28 cellular contexts compared by ENCODE assay signal in the genomic region with DNA sequence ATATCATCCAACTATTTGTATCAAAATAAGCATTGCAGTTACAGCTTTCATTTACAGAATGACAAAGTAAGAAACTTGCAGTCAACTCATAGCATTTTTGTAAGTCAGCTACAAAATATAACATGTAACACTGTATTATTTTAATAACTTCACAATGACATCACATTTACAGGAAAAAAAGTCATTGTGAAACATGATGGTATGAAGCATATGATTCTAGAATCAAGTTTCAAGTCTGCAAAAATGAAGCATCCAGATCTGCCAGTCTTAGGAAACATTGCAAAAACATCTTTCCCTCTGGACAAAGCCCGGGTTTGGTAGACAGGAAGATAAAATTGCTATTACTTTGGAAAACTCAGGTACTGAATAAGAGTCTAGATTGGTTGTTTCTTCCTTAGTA.
DNase-seq lines count a peak whose midpoint lies in the region; ATAC-seq, FAIRE-seq and TF ChIP-seq lines count a peak whose summit lies in the region.
"Had no signal": no experiment of that assay in that cellular context is flagged by ENCODE, and none has a peak within 500 bp of the region (broad histone marks: within the 10 kb centered on the region; RNA-seq: fewer than 3 reads in every experiment).

No MANE protein-coding gene starts in this region.

- peak overlapping the region; percentile 8 for H3K27ac ChIP-seq in astrocyte (ENCODE audit: low read depth, low read length)
- H3K27ac ChIP-seq: body of pancreas, C4-2B, left lung, thyroid gland, WERI-Rb-1 had no signal

- no peaks in the 10 kb centered on the region for H4K20me1 ChIP-seq in astrocyte (ENCODE audit: insufficient read depth, low read length)

- no peak for ATAC-seq in GM21786 (IDR thresholded peaks at IDR 0.05; ENCODE audit: unreplicated experiment)
- no peak for ATAC-seq in HG03095 (IDR thresholded peaks at IDR 0.05; ENCODE audit: unreplicated experiment)
- ATAC-seq: body of pancreas, left lung had no signal

- H3K4me1 Mint-ChIP-seq in astrocyte (ENCODE audit: low read depth, unreplicated experiment), result peaks cover 18% of the 10 kb centered on the region
- H3K4me1 Mint-ChIP-seq: activated naive CD8-positive, alpha-beta T cell treated with anti-CD3 and anti-CD28 coated beads, Interleukin-2, amount 10 ng/mL, durations not matched to agents 7 days and 5 days had no signal

- TF ChIP-seq CTCF in astrocyte (IDR thresholded peaks at IDR 0.05; ENCODE audit: insufficient read depth, low read depth, low read length) (no peak), fibroblast of pulmonary artery (IDR thresholded peaks at IDR 0.05; ENCODE audit: low read length, missing control alignments) (no peak)

- DNase-seq in EH (ENCODE audit: low read depth) (peak; percentile 4), astrocyte (ENCODE audit: low read depth) (no peak), fibroblast of pulmonary artery (ENCODE audit: low read depth) (peak; percentile 77), H54 (ENCODE audit: insufficient read length, low spot score) (no peak)
- DNase-seq: activated CD4-positive, alpha-beta T cell treated with anti-CD3 and anti-CD28 coated beads for 48 hours; activated gamma-delta T cell; activated naive CD8-positive, alpha-beta T cell treated with anti-CD3 and anti-CD28 coated beads, Interleukin-2, amount 10 ng/mL, durations not matched to agents 7 days and 5 days; activated T-cell treated with anti-CD3 and anti-CD28 coated beads, Interleukin-2, amount 50 U/mL, for 1 hour; body of pancreas; DMS79 treated with DMSO at 0.1 percent for 48 hours; effector CD8-positive, alpha-beta T cell; hippocampal formation; left lung; NCI-H1092; NCI-H1930; NCI-H526; SHP77; small intestine; T-helper 9 cell; thyroid gland; WERI-Rb-1 had no signal

- H3K4me3 Mint-ChIP-seq in astrocyte (ENCODE audit: unreplicated experiment), result no peak overlapping the region
- H3K4me3 Mint-ChIP-seq: activated naive CD8-positive, alpha-beta T cell treated with anti-CD3 and anti-CD28 coated beads, Interleukin-2, amount 10 ng/mL, durations not matched to agents 7 days and 5 days; stimulated activated naive CD8-positive, alpha-beta T cell treated with anti-CD3 and anti-CD28 coated beads, Interleukin-15, Interleukin-2, amounts not matched to agents 100 ng/mL and 50 ng/mL, for 24 hours had no signal

- H3K4me1 ChIP-seq in astrocyte (ENCODE audit: insufficient read depth, low read length), result peaks cover 4% of the 10 kb centered on the region
- peaks cover 9% of the 10 kb centered on the region for H3K4me1 ChIP-seq in skeletal muscle satellite cell (ENCODE audit: control insufficient read depth, insufficient read depth, low read length)
- H3K4me1 ChIP-seq: body of pancreas, left lung, thyroid gland had no signal

- FAIRE-seq in astrocyte (lab: Jason Lieb, UNC), result no peak
- no peak for FAIRE-seq in H54 (lab: Jason Lieb, UNC)
- FAIRE-seq: GM18507, islet of Langerhans, small intestine had no signal

- H3K4me3 ChIP-seq in astrocyte (ENCODE audit: insufficient read depth, low read depth, low read length), result no peak overlapping the region
- H3K4me3 ChIP-seq in fibroblast of pulmonary artery (replicated peaks; ENCODE audit: low read depth, low read length), result no peak overlapping the region
- no peak overlapping the region for H3K4me3 ChIP-seq in skeletal muscle satellite cell (ENCODE audit: low read length)
- H3K4me3 ChIP-seq: body of pancreas, left lung, thyroid gland had no signal

- H3K36me3 Mint-ChIP-seq in astrocyte (ENCODE audit: low read depth, unreplicated experiment), result no peaks in the 10 kb centered on the region
- H3K36me3 Mint-ChIP-seq: activated naive CD8-positive, alpha-beta T cell treated with anti-CD3 and anti-CD28 coated beads, Interleukin-2, amount 10 ng/mL, durations not matched to agents 7 days and 5 days had no signal

- no peaks in the 10 kb centered on the region for H3K27me3 ChIP-seq in astrocyte (ENCODE audit: insufficient read depth, low read length)
- no peaks in the 10 kb centered on the region for H3K27me3 ChIP-seq in skeletal muscle satellite cell (ENCODE audit: control insufficient read depth, insufficient read depth, low read length)
- H3K27me3 ChIP-seq: body of pancreas, left lung, thyroid gland had no signal

- peaks cover 5% of the 10 kb centered on the region for H3K9me3 Mint-ChIP-seq in astrocyte (ENCODE audit: unreplicated experiment)

- H3K4me2 ChIP-seq in astrocyte (ENCODE audit: low read length) (peak overlapping the region; percentile 15), skeletal muscle satellite cell (ENCODE audit: low read length) (peak overlapping the region; percentile 42)

- H3K9ac ChIP-seq in astrocyte (ENCODE audit: low read length), result no peak overlapping the region
- H3K9ac ChIP-seq in skeletal muscle satellite cell (ENCODE audit: low read depth, low read length), result peak overlapping the region; percentile 26

- no peaks in the 10 kb centered on the region for H3K27me3 Mint-ChIP-seq in astrocyte (ENCODE audit: low read depth, unreplicated experiment)
- H3K27me3 Mint-ChIP-seq: activated naive CD8-positive, alpha-beta T cell treated with anti-CD3 and anti-CD28 coated beads, Interleukin-2, amount 10 ng/mL, durations not matched to agents 7 days and 5 days; stimulated activated naive CD8-positive, alpha-beta T cell treated with anti-CD3 and anti-CD28 coated beads, Interleukin-15, Interleukin-2, amounts not matched to agents 100 ng/mL and 50 ng/mL, for 24 hours had no signal

- no peak for TF ChIP-seq POLR2A in H54 (IDR thresholded peaks at IDR 0.05; ENCODE audit: low read depth, low read length)

- no peak overlapping the region for H3K27ac Mint-ChIP-seq in astrocyte (ENCODE audit: unreplicated experiment)
- H3K27ac Mint-ChIP-seq: activated naive CD8-positive, alpha-beta T cell treated with anti-CD3 and anti-CD28 coated beads, Interleukin-2, amount 10 ng/mL, durations not matched to agents 7 days and 5 days; stimulated activated naive CD8-positive, alpha-beta T cell treated with anti-CD3 and anti-CD28 coated beads, Interleukin-15, Interleukin-2, amounts not matched to agents 100 ng/mL and 50 ng/mL, for 24 hours had no signal

- H3K36me3 ChIP-seq in astrocyte (ENCODE audit: insufficient read depth, low read length), result no peaks in the 10 kb centered on the region
- no peaks in the 10 kb centered on the region for H3K36me3 ChIP-seq in skeletal muscle satellite cell (ENCODE audit: insufficient read depth, low read length)
- H3K36me3 ChIP-seq: left lung, thyroid gland, WERI-Rb-1 had no signal

- H3K9me3 ChIP-seq in astrocyte (ENCODE audit: insufficient read depth, low read depth, low read length) (no peaks in the 10 kb centered on the region), skeletal muscle satellite cell (replicated peaks; ENCODE audit: low read length) (no peaks in the 10 kb centered on the region)
- H3K9me3 ChIP-seq: body of pancreas, thyroid gland had no signal

- no peaks in the 10 kb centered on the region for H3K79me2 ChIP-seq in astrocyte (ENCODE audit: insufficient read depth, low read length)

- no peak overlapping the region for H2AFZ ChIP-seq in astrocyte (ENCODE audit: low read depth, low read length)

Comparison
In these comparisons a context has a peak if more than half of its experiments do, and no peak if none do; other contexts are left out.
1. DNase-seq: peak in EH (single experiment) and fibroblast of pulmonary artery (single experiment); none in astrocyte (single experiment) and H54 (single experiment).